Comparison of ENCODE assay signal across 8 cellular contexts in genomic region chr2:27890146-27891062, GRCh38. TPM values are rescaled to one million over a fixed set of nuclear protein-coding genes. Genes with fewer than 3 reads are reported as not detected.
DNase-seq lines count a peak whose midpoint lies in the region; ATAC-seq and TF ChIP-seq lines count a peak whose summit lies in the region.

BABAM2 (plus strand) TSS chr2:27890729; CDS start chr2:27894557, 3,828 bp downstream.
RBKS (minus strand) TSS chr2:27890387; CDS start chr2:27890345, 42 bp downstream.

- no peaks in the 10 kb centered on the region for H3K9me2 ChIP-seq in DOHH2 (replicated peaks; ENCODE audit: control insufficient read depth, low read length)

- H3K4me1 ChIP-seq in DOHH2 (ENCODE audit: control insufficient read depth, low read length) = peaks cover 53% of the 10 kb centered on the region

- peaks cover 5% of the 10 kb centered on the region; the same call in 1 of the 2 replicates for H3F3A ChIP-seq in DOHH2 (ENCODE audit: control insufficient read depth, insufficient read depth)

- DNase-seq in H4 (ENCODE audit: low spot score) = peak; percentile 62
- peak; percentile 81 for DNase-seq in LHCN-M2 (ENCODE audit: low read depth)
- DNase-seq in RPMI8226 = peak; percentile 92
- peak; percentile 88 for DNase-seq in activated T-helper 2 cell treated with anti-CD3 and anti-CD28 coated beads, Interferon-gamma antibody, Interleukin-2, Interleukin-4, amounts not matched to agents 10 μg/mL and 5 μg/mL and 100 μg/mL, durations not matched to agents 14 hours and 24 hours and 36 hours (ENCODE audit: low spot score)
- peak; percentile 76 for DNase-seq in fibroblast of peridontal ligament (ENCODE audit: extremely low read depth)
- DNase-seq in natural killer cell treated with Interleukin-12 subunit alpha and Interleukin-12 subunit beta and Interleukin-15 and Interleukin-18, amount 100 ng/mL, for 72 hours (ENCODE audit: low spot score) = peak; percentile 91
- peak; percentile 95 for DNase-seq in stimulated activated naive CD8-positive, alpha-beta T cell treated with anti-CD3 and anti-CD28 coated beads, Interleukin-15, Interleukin-2, amounts not matched to agents 100 U/mL and 50 U/mL, for 24 hours

- H3K4me1 Mint-ChIP-seq in activated T-helper 2 cell treated with anti-CD3 and anti-CD28 coated beads, Interferon-gamma antibody, Interleukin-2, Interleukin-4, amounts not matched to agents 10 μg/mL and 5 μg/mL and 100 μg/mL, durations not matched to agents 14 hours and 24 hours and 36 hours (ENCODE audit: low read depth) = peaks cover 53% of the 10 kb centered on the region
- peaks cover 34 to 55% of the 10 kb centered on the region in 2 donors for H3K4me1 Mint-ChIP-seq in natural killer cell treated with Interleukin-12 subunit alpha and Interleukin-12 subunit beta and Interleukin-15 and Interleukin-18, amount 100 ng/mL, for 72 hours (ENCODE audit: low read depth in 2 of 2)

- H3K4me2 ChIP-seq in DOHH2 (ENCODE audit: low read length) = peak within 1 kb of the TSS; percentile 81

- peak within 1 kb of the TSS; percentile 98 for H3K27ac Mint-ChIP-seq in activated T-helper 2 cell treated with anti-CD3 and anti-CD28 coated beads, Interferon-gamma antibody, Interleukin-2, Interleukin-4, amounts not matched to agents 10 μg/mL and 5 μg/mL and 100 μg/mL, durations not matched to agents 14 hours and 24 hours and 36 hours
- peak within 1 kb of the TSS; percentile 97 to 99 for H3K27ac Mint-ChIP-seq in natural killer cell treated with Interleukin-12 subunit alpha and Interleukin-12 subunit beta and Interleukin-15 and Interleukin-18, amount 100 ng/mL, for 72 hours

- no peaks in the 10 kb centered on the region for H3K27me3 Mint-ChIP-seq in activated T-helper 2 cell treated with anti-CD3 and anti-CD28 coated beads, Interferon-gamma antibody, Interleukin-2, Interleukin-4, amounts not matched to agents 10 μg/mL and 5 μg/mL and 100 μg/mL, durations not matched to agents 14 hours and 24 hours and 36 hours (ENCODE audit: low read depth)
- H3K27me3 Mint-ChIP-seq in natural killer cell treated with Interleukin-12 subunit alpha and Interleukin-12 subunit beta and Interleukin-15 and Interleukin-18, amount 100 ng/mL, for 72 hours = no peaks in the 10 kb centered on the region

- peak within 1 kb of the TSS; percentile 93 for H3K4me3 ChIP-seq in DOHH2 (ENCODE audit: low read length)

- H3K9me3 ChIP-seq in DOHH2 (ENCODE audit: control insufficient read depth, insufficient read depth, low read length) = no peaks in the 10 kb centered on the region

- peaks cover 20% of the 10 kb centered on the region for H3K36me3 Mint-ChIP-seq in activated T-helper 2 cell treated with anti-CD3 and anti-CD28 coated beads, Interferon-gamma antibody, Interleukin-2, Interleukin-4, amounts not matched to agents 10 μg/mL and 5 μg/mL and 100 μg/mL, durations not matched to agents 14 hours and 24 hours and 36 hours (ENCODE audit: low read depth)
- H3K36me3 Mint-ChIP-seq in natural killer cell treated with Interleukin-12 subunit alpha and Interleukin-12 subunit beta and Interleukin-15 and Interleukin-18, amount 100 ng/mL, for 72 hours = peaks cover 9% of the 10 kb centered on the region

- H3K9me3 Mint-ChIP-seq in activated T-helper 2 cell treated with anti-CD3 and anti-CD28 coated beads, Interferon-gamma antibody, Interleukin-2, Interleukin-4, amounts not matched to agents 10 μg/mL and 5 μg/mL and 100 μg/mL, durations not matched to agents 14 hours and 24 hours and 36 hours = no peaks in the 10 kb centered on the region
- H3K9me3 Mint-ChIP-seq in natural killer cell treated with Interleukin-12 subunit alpha and Interleukin-12 subunit beta and Interleukin-15 and Interleukin-18, amount 100 ng/mL, for 72 hours = no peaks in the 10 kb centered on the region

- intact Hi-C loops in activated T-helper 2 cell treated with anti-CD3 and anti-CD28 coated beads, Interferon-gamma antibody, Interleukin-2, Interleukin-4, amounts not matched to agents 10 μg/mL and 5 μg/mL and 100 μg/mL, durations not matched to agents 14 hours and 24 hours and 36 hours (cut with micrococcal nuclease) = loop anchor here (1.0 to 5.0 kb wide), 5 partner anchors 119 to 562 kb away; partner anchors contain the start of gene MRPL33

- no peaks in the 10 kb centered on the region for H4K20me1 ChIP-seq in DOHH2 (ENCODE audit: control insufficient read depth, insufficient read depth, low read depth, low read length)

- peaks cover 29% of the 10 kb centered on the region for H3K79me2 ChIP-seq in DOHH2 (ENCODE audit: control insufficient read depth, low read length)

- H3K27me3 ChIP-seq in DOHH2 (ENCODE audit: control insufficient read depth, low read length) = no peaks in the 10 kb centered on the region

- ATAC-seq in natural killer cell treated with Interleukin-12 subunit alpha and Interleukin-12 subunit beta and Interleukin-15 and Interleukin-18, amount 100 ng/mL, for 72 hours = peak; percentile 93 to 96
- peak; percentile 88 for ATAC-seq in stimulated activated naive CD8-positive, alpha-beta T cell treated with anti-CD3 and anti-CD28 coated beads, Interleukin-15, Interleukin-2, amounts not matched to agents 100 U/mL and 50 U/mL, for 24 hours

- peak within 1 kb of the TSS; percentile 79 for H3K27ac ChIP-seq in DOHH2 (ENCODE audit: low read depth, low read length)

- H3K36me3 ChIP-seq in DOHH2 (ENCODE audit: control insufficient read depth, low read length) = peaks cover 15% of the 10 kb centered on the region

- no peak for TF ChIP-seq CTCF in DOHH2 (IDR thresholded peaks at IDR 0.05; ENCODE audit: low read depth, low read length, poor library complexity, severe bottlenecking)

- peak within 1 kb of the TSS; percentile 94 for H3K4me3 Mint-ChIP-seq in activated T-helper 2 cell treated with anti-CD3 and anti-CD28 coated beads, Interferon-gamma antibody, Interleukin-2, Interleukin-4, amounts not matched to agents 10 μg/mL and 5 μg/mL and 100 μg/mL, durations not matched to agents 14 hours and 24 hours and 36 hours (ENCODE audit: low read depth)
- peak within 1 kb of the TSS; percentile 99 for H3K4me3 Mint-ChIP-seq in natural killer cell treated with Interleukin-12 subunit alpha and Interleukin-12 subunit beta and Interleukin-15 and Interleukin-18, amount 100 ng/mL, for 72 hours

RNA-seq across cellular contexts. Expression of gene BABAM2, which starts in this region (rescaled TPM):
- total RNA-seq in H4 (2014; rRNA removed; shearing (Covaris generic)) = 11.7 and 20.7 TPM in 2 replicates
- total RNA-seq in LHCN-M2 (2014; rRNA removed) = 30.8 and 36.6 TPM in 2 replicates
- 38.2 TPM for polyA plus RNA-seq in LHCN-M2 (2012)
- total RNA-seq in activated T-helper 2 cell treated with anti-CD3 and anti-CD28 coated beads, Interferon-gamma antibody, Interleukin-2, Interleukin-4, amounts not matched to agents 10 μg/mL and 5 μg/mL and 100 μg/mL, durations not matched to agents 14 hours and 24 hours and 36 hours = 49.0 and 54.5 TPM in 2 replicates
- 10 to 100 TPM; 53.8 to 66.6 TPM for total RNA-seq in natural killer cell treated with Interleukin-12 subunit alpha and Interleukin-12 subunit beta and Interleukin-15 and Interleukin-18, amount 100 ng/mL, for 72 hours

RNA-seq across cellular contexts. Expression of gene RBKS, which starts in this region (rescaled TPM):
- 0.23 and 3.6 TPM in 2 replicates for total RNA-seq in H4 (2014; rRNA removed; shearing (Covaris generic))
- total RNA-seq in LHCN-M2 (2014; rRNA removed) = 1.5 and 2.1 TPM in 2 replicates
- 4.2 TPM for polyA plus RNA-seq in LHCN-M2 (2012)
- 1.8 and 3.0 TPM in 2 replicates for total RNA-seq in activated T-helper 2 cell treated with anti-CD3 and anti-CD28 coated beads, Interferon-gamma antibody, Interleukin-2, Interleukin-4, amounts not matched to agents 10 μg/mL and 5 μg/mL and 100 μg/mL, durations not matched to agents 14 hours and 24 hours and 36 hours
- 1 to 10 TPM; 3.1 to 4.5 TPM for total RNA-seq in natural killer cell treated with Interleukin-12 subunit alpha and Interleukin-12 subunit beta and Interleukin-15 and Interleukin-18, amount 100 ng/mL, for 72 hours

Comparison
In these comparisons a context has a peak if more than half of its experiments do, and no peak if none do; other contexts are left out.
1. Peak in every context shown above with its lines: DNase-seq, ATAC-seq, H3K4me3 ChIP-seq and H3K27ac ChIP-seq.